In genomic region chr17:31650756-31651520, GRCh38 we compare ENCODE assay signal across 22 cellular contexts.
"Had no signal": no experiment of that assay in that cellular context is flagged by ENCODE, and none has a peak within 500 bp of the region (broad histone marks: within the 10 kb centered on the region; RNA-seq: fewer than 3 reads in every experiment).

No MANE protein-coding gene starts in this region.

- H3K27me3 ChIP-seq: MG63, SJSA1 had no signal

- H3K27ac ChIP-seq: SJSA1, SK-N-MC had no signal

- DNase-seq: IMR-90, Karpas-422, KG1, MG63, NCI-H1092, NCI-H1436, NCI-H187, NCI-H2029, NCI-H2081 treated with DMSO at 0.1 percent for 48 hours, NCI-H2171, NCI-H226, NCI-H446, NCI-H510A, NCI-H524 treated with DMSO at 0.1 percent for 48 hours, NCI-H69, NCI-H774, Right ventricle myocardium superior, RPMI8226, SIG-M5 had no signal

- H3K4me1 ChIP-seq: SJSA1 had no signal

- H3K36me3 ChIP-seq: MG63, SJSA1 had no signal

- H3K4me3 ChIP-seq: MG63, SJSA1, SK-N-MC had no signal

- ATAC-seq: HepG2 had no signal

- H3K9me3 ChIP-seq: SJSA1 had no signal
